ENCODE assay signal across 1 cellular context in the genomic region with DNA sequence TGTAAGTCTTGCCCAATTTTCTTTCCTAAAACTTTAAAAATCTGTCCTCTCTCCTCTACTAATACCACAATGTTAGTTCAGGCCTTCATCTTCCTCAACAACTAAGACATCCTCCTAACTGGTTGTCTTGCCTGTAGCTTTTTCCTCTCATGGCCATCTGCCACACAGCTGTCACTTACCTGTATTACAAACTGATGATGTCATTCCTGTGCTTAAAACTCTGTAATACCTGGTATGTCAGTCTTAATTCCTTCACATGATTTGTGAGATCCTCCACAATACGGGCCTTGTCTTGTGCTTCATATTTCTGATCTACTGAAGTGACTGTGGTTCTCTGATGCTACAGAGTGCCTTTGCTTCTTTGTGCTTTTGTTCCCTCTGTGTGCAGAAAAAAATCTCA.
TF ChIP-seq lines count a peak whose summit lies in the region.

No MANE protein-coding gene starts in this region.

TF ChIP-seq in HepG2, 621 proteins besides CTCF, POLR2A, EP300 and RAD21:
- TF ChIP-seq ATF7 (IDR thresholded peaks at IDR 0.05) (peak; percentile 93), ATF7 (CRISPR knock-in tag; IDR thresholded peaks at IDR 0.05) (no peak), STAT5B (CRISPR knock-in tag; IDR thresholded peaks at IDR 0.05) (no peak), ZNF501 (CRISPR knock-in tag; IDR thresholded peaks at IDR 0.05) (no peak), CREB1 (IDR thresholded peaks at IDR 0.05) (0 out of 2 replicates have a peak, but pooled peaks have one; percentile 68), CREB1 (CRISPR knock-in tag; IDR thresholded peaks at IDR 0.05) (no peak)
